In the genomic region with DNA sequence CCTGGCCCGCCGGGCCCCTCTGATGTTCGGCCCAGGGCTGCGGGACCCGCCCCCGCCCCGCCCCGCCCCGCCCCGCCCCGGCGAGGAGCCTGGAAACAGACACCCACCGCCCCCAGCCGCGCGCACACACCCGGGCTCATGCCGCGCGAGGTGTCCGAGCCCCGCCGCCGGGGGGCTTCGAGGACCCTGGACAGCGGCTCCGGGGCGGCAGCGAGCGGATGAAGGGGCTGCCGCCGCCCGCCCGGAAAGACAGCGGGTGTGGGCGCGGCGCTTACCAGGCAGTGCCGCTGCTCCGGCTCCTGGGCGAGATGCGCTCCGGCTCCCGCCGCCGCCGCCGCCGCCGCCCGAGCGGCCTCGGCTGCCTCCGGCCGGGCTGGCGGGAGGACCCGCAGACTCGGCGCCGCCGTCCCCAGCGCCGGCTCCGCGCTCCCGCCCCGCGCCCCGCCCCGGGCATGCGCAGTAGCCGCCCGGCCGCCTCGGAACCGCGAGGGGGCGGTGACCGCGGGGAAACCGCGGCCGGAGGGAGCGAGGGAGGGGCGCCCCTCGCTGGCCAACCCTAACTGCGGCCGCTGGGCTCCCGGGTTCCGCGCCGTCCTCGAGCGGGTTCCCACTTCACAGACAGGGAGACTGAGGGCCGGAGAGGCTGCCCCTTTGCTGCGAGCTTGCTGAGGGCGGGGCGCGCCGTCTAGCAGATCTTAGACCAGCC, we compare ENCODE assay signal across 8 cellular contexts. TPM values are rescaled to one million over a fixed set of nuclear protein-coding genes. Genes with fewer than 3 reads are reported as not detected.
DNase-seq lines count a peak whose midpoint lies in the region; ATAC-seq and TF ChIP-seq lines count a peak whose summit lies in the region.

Gene GPRIN1 (minus strand): TSS at position 433 of the 706 bp plus-strand sequence. CDS start 10,322 bp downstream, outside the sequence.

- peaks cover 36% of the 10 kb centered on the region for H3K27me3 Mint-ChIP-seq in activated T-cell treated with anti-CD3 and anti-CD28 coated beads, Interleukin-2, amount 50 U/mL, for 24 hours

- no peak within 1 kb of the TSS for H4K91ac ChIP-seq in neuronal stem cell (ENCODE audit: low read depth, low read length, poor library complexity)

- H3K9ac ChIP-seq in neuronal stem cell (ENCODE audit: low read depth, low read length, poor library complexity) = peak within 1 kb of the TSS; percentile 92

- H3K36me3 Mint-ChIP-seq in activated T-cell treated with anti-CD3 and anti-CD28 coated beads, Interleukin-2, amount 50 U/mL, for 24 hours (ENCODE audit: low read depth) = no peaks in the 10 kb centered on the region

- H3K9me3 ChIP-seq in neuronal stem cell (replicated peaks in 1 of 2; ENCODE audit: control insufficient read depth in 2 of 2, insufficient read depth in 1 of 2, low read depth in 1 of 2, low read length in 2 of 2) = no peaks in the 10 kb centered on the region
- no peaks in the 10 kb centered on the region for H3K9me3 ChIP-seq in upper lobe of right lung

- H3K4me2 ChIP-seq in neuronal stem cell (ENCODE audit: insufficient read depth, low read length, poor library complexity, severe bottlenecking) = peak within 1 kb of the TSS; percentile 91

- peaks cover 10 to 23% of the 10 kb centered on the region in 2 donors for H3K4me1 ChIP-seq in neuronal stem cell (ENCODE audit: control insufficient read depth in 2 of 2, insufficient read depth in 1 of 2, low read depth in 1 of 2, low read length in 2 of 2)
- H3K4me1 ChIP-seq in upper lobe of right lung = peaks cover 7% of the 10 kb centered on the region

- DNase-seq in CD1c-positive myeloid dendritic cell (ENCODE audit: extremely low spot score) = peak; percentile 61
- peak; percentile 19 for DNase-seq in NOMO-1 treated with DMSO at 0.1 percent for 48 hours (lab: John Stamatoyannopoulos, UW; ENCODE audit: unreplicated experiment)
- peak; percentile 84 for DNase-seq in activated T-cell treated with anti-CD3 and anti-CD28 coated beads, Interleukin-2, amount 50 U/mL, for 24 hours
- DNase-seq in fibroblast of pulmonary artery (ENCODE audit: low read depth) = peak; percentile 52
- peak; percentile 79 for DNase-seq in neuronal stem cell (ENCODE audit: low spot score)
- peak; percentile 75 for DNase-seq in upper lobe of right lung

- no peak within 1 kb of the TSS for H2AK5ac ChIP-seq in neuronal stem cell (ENCODE audit: low read depth, low read length)

- no peak within 1 kb of the TSS for H4K8ac ChIP-seq in neuronal stem cell (ENCODE audit: low read depth, low read length)

- no peak within 1 kb of the TSS for H3K14ac ChIP-seq in neuronal stem cell (ENCODE audit: low read length)

- intact Hi-C loops in upper lobe of right lung (cut with DNase I) = no loop called here

- H2AFZ ChIP-seq in neuronal stem cell (ENCODE audit: low read length) = peak within 1 kb of the TSS; percentile 94

- ATAC-seq in GM19043 (IDR thresholded peaks at IDR 0.05; ENCODE audit: low read depth, unreplicated experiment) (peak; percentile 69), HG03175 (IDR thresholded peaks at IDR 0.05; ENCODE audit: unreplicated experiment) (peak; percentile 77), upper lobe of right lung (peak; percentile 86)

- no peak within 1 kb of the TSS for H2BK15ac ChIP-seq in neuronal stem cell (ENCODE audit: low read length)

- H3K27ac ChIP-seq in neuronal stem cell (replicated peaks; ENCODE audit: low read length) = no peak within 1 kb of the TSS
- no peak within 1 kb of the TSS for H3K27ac ChIP-seq in upper lobe of right lung

- no peak within 1 kb of the TSS for H2BK5ac ChIP-seq in neuronal stem cell (ENCODE audit: low read length)

- no peaks in the 10 kb centered on the region for H3K79me1 ChIP-seq in neuronal stem cell (ENCODE audit: low read depth, low read length)

- H3K4me3 ChIP-seq in fibroblast of pulmonary artery (replicated peaks; ENCODE audit: low read depth, low read length) (peak within 1 kb of the TSS; percentile 64), neuronal stem cell (ENCODE audit: low read length in 2 of 2) (peak within 1 kb of the TSS; percentile 65 to 80), upper lobe of right lung (peak within 1 kb of the TSS; percentile 69)

- H3K27me3 ChIP-seq in neuronal stem cell (ENCODE audit: control insufficient read depth in 3 of 3, insufficient read depth in 3 of 3, low read depth in 1 of 3, low read length in 3 of 3) = peaks cover 0 to 23% (median 13%) of the 10 kb centered on the region in 3 experiments
- peaks cover under 1% of the 10 kb centered on the region for H3K27me3 ChIP-seq in upper lobe of right lung

- peak within 1 kb of the TSS; percentile 88 for H3K27ac Mint-ChIP-seq in activated T-cell treated with anti-CD3 and anti-CD28 coated beads, Interleukin-2, amount 50 U/mL, for 24 hours

- H3K4ac ChIP-seq in neuronal stem cell (ENCODE audit: low read length) = no peak within 1 kb of the TSS

- H3K23ac ChIP-seq in neuronal stem cell (ENCODE audit: low read depth, low read length, poor library complexity) = peak within 1 kb of the TSS; percentile 95

- TF ChIP-seq CTCF in fibroblast of pulmonary artery (IDR thresholded peaks at IDR 0.05; ENCODE audit: low read length, missing control alignments) = no peak
- peak; percentile 26 for TF ChIP-seq CTCF in upper lobe of right lung (IDR thresholded peaks at IDR 0.05)

- no peak within 1 kb of the TSS for H2BK120ac ChIP-seq in neuronal stem cell (ENCODE audit: low read depth, low read length)

- no CpG with 5 or more reads among the region's 100 CpGs for WGBS in neuronal stem cell (ENCODE audit: extremely low coverage in 2 of 2, insufficient read length in 2 of 2, insufficient replicate concordance in 1 of 2), 2 donors

- H3K4me1 Mint-ChIP-seq in activated T-cell treated with anti-CD3 and anti-CD28 coated beads, Interleukin-2, amount 50 U/mL, for 24 hours (ENCODE audit: low read depth) = peaks cover 14% of the 10 kb centered on the region

- H3K36me3 ChIP-seq in neuronal stem cell (replicated peaks in 1 of 2; ENCODE audit: control insufficient read depth in 2 of 2, insufficient read depth in 2 of 2, low read length in 2 of 2) = peaks cover 0 to 21% of the 10 kb centered on the region in 2 donors
- no peaks in the 10 kb centered on the region for H3K36me3 ChIP-seq in upper lobe of right lung

- H3K4me3 Mint-ChIP-seq in activated T-cell treated with anti-CD3 and anti-CD28 coated beads, Interleukin-2, amount 50 U/mL, for 24 hours = peak within 1 kb of the TSS; percentile 80

- H3K9me3 Mint-ChIP-seq in activated T-cell treated with anti-CD3 and anti-CD28 coated beads, Interleukin-2, amount 50 U/mL, for 24 hours = no peaks in the 10 kb centered on the region

- H2BK12ac ChIP-seq in neuronal stem cell (ENCODE audit: low read length) = no peak within 1 kb of the TSS

- peak within 1 kb of the TSS; percentile 89 for H3K18ac ChIP-seq in neuronal stem cell (ENCODE audit: low read length)

RNA-seq across cellular contexts. Expression of gene GPRIN1, which starts in this region (rescaled TPM):
- 2.5 TPM for polyA plus RNA-seq in neuronal stem cell (2013, experiment 1 of 2)
- polyA plus RNA-seq in neuronal stem cell (2013, experiment 2 of 2) = 2.3 TPM
- total RNA-seq in upper lobe of right lung = 1.4 TPM

Comparison
In these comparisons a context has a peak if more than half of its experiments do, and no peak if none do; other contexts are left out.
1. DNase-seq: peak in every context shown above with its lines; median percentile 84 in activated T-cell treated with anti-CD3 and anti-CD28 coated beads, Interleukin-2, amount 50 U/mL, for 24 hours; 79 in neuronal stem cell; 75 in upper lobe of right lung; 61 in CD1c-positive myeloid dendritic cell; 52 in fibroblast of pulmonary artery; 19 in NOMO-1 treated with DMSO at 0.1 percent for 48 hours.